In genomic region chr1:179882253-179883039, GRCh38 we compare ENCODE assay signal across 8 cellular contexts. TPM values are rescaled to one million over a fixed set of nuclear protein-coding genes. Genes with fewer than 3 reads are reported as not detected.
A peak's percentile ranks its signal among the peaks of the same experiment; 100 is the strongest.
DNase-seq lines count a peak whose midpoint lies in the region; ATAC-seq, FAIRE-seq and TF ChIP-seq lines count a peak whose summit lies in the region.

TOR1AIP1 (plus strand) TSS chr1:179882285; CDS start chr1:179882503, 218 bp downstream.

- H3K27me3 Mint-ChIP-seq in Calu3 (ENCODE audit: unreplicated experiment), result no peaks in the 10 kb centered on the region

- H3K9me3 ChIP-seq in H1 (ENCODE audit: insufficient read depth in 2 of 2, low read depth in 1 of 2, low read length in 1 of 2), result no peaks in the 10 kb centered on the region
- H3K9me3 ChIP-seq in mesenchymal stem cell (ENCODE audit: control insufficient read depth, low read length), result no peaks in the 10 kb centered on the region

- H2AFZ ChIP-seq in H1 (ENCODE audit: low read length) (peak within 1 kb of the TSS; percentile 90), mesenchymal stem cell (ENCODE audit: low read depth, low read length) (peak within 1 kb of the TSS; percentile 90)

- DNase-seq in Calu3 (peak; percentile 98), HUDEP-2 (lab: John Stamatoyannopoulos, UW; ENCODE audit: unreplicated experiment in 76 of 76) (peak; percentile 76 to 99 (median 94)), NOMO-1 treated with dmso at 0.1 percent for 144 hours (lab: John Stamatoyannopoulos, UW; ENCODE audit: unreplicated experiment) (peak; percentile 96), H1 (ENCODE audit: low read depth in 1 of 2, low spot score in 2 of 2) (peak; percentile 94 to 95), mesenchymal stem cell (peak; percentile 98)
- peak; percentile 84 to 97 (median 88) for DNase-seq in activated CD8-positive, alpha-beta memory T cell treated with anti-CD3 and anti-CD28 coated beads for 48 hours (ENCODE audit: low read depth in 2 of 3, low spot score in 2 of 3)
- DNase-seq in stimulated activated CD8-positive, alpha-beta memory T cell treated with anti-CD3 and anti-CD28 coated beads, Interleukin-12 subunit alpha, Interleukin-12 subunit beta, amount 100 ng/mL, for 4 hours (ENCODE audit: low read depth), result peak; percentile 94

- H2BK12ac ChIP-seq in H1 (ENCODE audit: low read depth, low read length), result peak within 1 kb of the TSS; percentile 96; the same call in 1 of the 2 replicates
- H2BK12ac ChIP-seq in mesenchymal stem cell (ENCODE audit: low read length in 2 of 2), result peak within 1 kb of the TSS; percentile 74 to 86

- H3K56ac ChIP-seq in H1 (replicated peaks; ENCODE audit: insufficient read length, low read depth, low read length), result peak within 1 kb of the TSS; percentile 92

- peaks cover 45% of the 10 kb centered on the region for H3K36me3 Mint-ChIP-seq in Calu3 (ENCODE audit: insufficient read depth, unreplicated experiment)

- 0 out of 2 replicates have a peak within 1 kb of the TSS, but pooled peaks have one; percentile 63 for H2BK20ac ChIP-seq in H1 (ENCODE audit: low read length)

- peaks cover 0 to 9% of the 10 kb centered on the region in 2 experiments; a peak in 2 of 4 replicates for H3K79me2 ChIP-seq in H1 (ENCODE audit: control insufficient read depth in 1 of 2, insufficient read depth in 2 of 2, low read length in 2 of 2)

- H3K23me2 ChIP-seq in H1 (ENCODE audit: low read depth, low read length), result peaks cover 12% of the 10 kb centered on the region

- H2BK120ac ChIP-seq in H1 (replicated peaks; ENCODE audit: low read depth, low read length), result no peak within 1 kb of the TSS
- H2BK120ac ChIP-seq in mesenchymal stem cell (ENCODE audit: low read depth, low read length), result peak within 1 kb of the TSS; percentile 74

- peak within 1 kb of the TSS; percentile 99 for H3K27ac ChIP-seq in H1 (ENCODE audit: low read depth, low read length)
- H3K27ac ChIP-seq in mesenchymal stem cell (ENCODE audit: low read length, poor library complexity, severe bottlenecking), result peak within 1 kb of the TSS; percentile 98

- H3K4ac ChIP-seq in H1 (replicated peaks; ENCODE audit: insufficient read length, low read depth, low read length) (peak within 1 kb of the TSS; percentile 76), mesenchymal stem cell (ENCODE audit: low read depth in 1 of 2, low read length in 2 of 2) (peak within 1 kb of the TSS; percentile 94 to 97)

- H2BK5ac ChIP-seq in H1 (ENCODE audit: low read depth, low read length) (peak within 1 kb of the TSS; percentile 99), mesenchymal stem cell (ENCODE audit: low read depth, low read length, poor library complexity, severe bottlenecking) (peak within 1 kb of the TSS; percentile 98)

- FAIRE-seq in H1 (lab: Jason Lieb, UNC), result no peak

- peak within 1 kb of the TSS; percentile 87 to 92 (median 90) for H3K4me3 ChIP-seq in H1 (ENCODE audit: extremely low read depth in 1 of 4, insufficient read depth in 2 of 4, low read depth in 3 of 4, low read length in 4 of 4)
- H3K4me3 ChIP-seq in mesenchymal stem cell (ENCODE audit: insufficient read depth in 1 of 2, low read depth in 1 of 2, low read length in 2 of 2), result peak within 1 kb of the TSS; percentile 86 to 89

- POLR2A ChIA-PET in H1 (lab: Charles Lee; ENCODE audit: partially characterized antibody), result interaction anchor here (0.7 to 2.7 kb wide), 18 partner anchors 8 to 225 kb away, joined by 3 to 16 read pairs (median 4); partner anchors contain the start of gene CEP350

- H3K79me1 ChIP-seq in H1 (ENCODE audit: low read depth, low read length) (no peaks in the 10 kb centered on the region), mesenchymal stem cell (replicated peaks; ENCODE audit: low read length, poor library complexity, severe bottlenecking) (peaks cover 5% of the 10 kb centered on the region)

- peak within 1 kb of the TSS; percentile 96 for H3K4me3 Mint-ChIP-seq in Calu3 (ENCODE audit: low read depth, unreplicated experiment)

- peak; percentile 3 to 18; a peak in 3 of 4 replicates for TF ChIP-seq RAD21 in H1 (IDR thresholded peaks at IDR 0.05 in 1 of 2, conservative IDR thresholded peaks at IDR 0.05 in 1 of 2; ENCODE audit: low read depth in 2 of 2, low read length in 2 of 2)

- peak; percentile 82 for TF ChIP-seq POLR2A in H1 (IDR thresholded peaks at IDR 0.05; ENCODE audit: control extremely low read depth in 1 of 2, low read depth in 2 of 2, low read length in 2 of 2)

- peaks cover 36% of the 10 kb centered on the region for H3K4me1 Mint-ChIP-seq in Calu3 (ENCODE audit: low read depth, unreplicated experiment)

- peak; percentile 70 for ATAC-seq in GM21381 (IDR thresholded peaks at IDR 0.05; ENCODE audit: unreplicated experiment)

- H4K20me1 ChIP-seq in H1 (replicated peaks in 1 of 2; ENCODE audit: control insufficient read depth in 1 of 2, insufficient read depth in 2 of 2, low read length in 2 of 2), result no peaks in the 10 kb centered on the region

- peak within 1 kb of the TSS; percentile 99 for H4K8ac ChIP-seq in H1 (ENCODE audit: extremely low read depth, insufficient read depth, low read length)
- H4K8ac ChIP-seq in mesenchymal stem cell (ENCODE audit: low read length), result peak within 1 kb of the TSS; percentile 100

- H3K27me3 ChIP-seq in H1 (replicated peaks in 1 of 4; ENCODE audit: control insufficient read depth in 3 of 4, extremely low read depth in 1 of 4, insufficient read depth in 3 of 4, low read length in 3 of 4) (no peaks in the 10 kb centered on the region), mesenchymal stem cell (ENCODE audit: control insufficient read depth in 1 of 2, insufficient read depth in 1 of 2, low read length in 2 of 2) (no peaks in the 10 kb centered on the region)

- peak within 1 kb of the TSS; percentile 88 to 99 (median 99) for H3K9ac ChIP-seq in H1 (replicated peaks in 1 of 4; ENCODE audit: extremely low read depth in 1 of 4, low read depth in 3 of 4, low read length in 3 of 4)
- peak within 1 kb of the TSS; percentile 99 for H3K9ac ChIP-seq in mesenchymal stem cell (ENCODE audit: low read length)

- peak in 1 of 2 experiments; percentile 86; a peak in 1 of 3 replicates for TF ChIP-seq EP300 in H1 (IDR thresholded peaks at IDR 0.05; ENCODE audit: borderline replicate concordance in 1 of 2, low read depth in 2 of 2, low read length in 2 of 2)

- intact Hi-C loops in Calu3 (cut with micrococcal nuclease; ENCODE audit: unreplicated experiment), result loop anchor here (2.0 kb wide), 1 partner anchor 72 kb away; the partner anchor contains the start of gene CEP350

- H4K5ac ChIP-seq in H1 (ENCODE audit: insufficient read length, low read depth, low read length), result peak within 1 kb of the TSS; percentile 91

- no peak within 1 kb of the TSS for H3K14ac ChIP-seq in H1 (ENCODE audit: insufficient read length)
- H3K14ac ChIP-seq in mesenchymal stem cell (ENCODE audit: low read length in 2 of 2), result peak within 1 kb of the TSS; percentile 19 to 99

- H3K4me2 ChIP-seq in H1 (ENCODE audit: insufficient read depth in 1 of 2, low read depth in 2 of 2, low read length in 2 of 2) (peak within 1 kb of the TSS; percentile 81 to 90), mesenchymal stem cell (ENCODE audit: low read length, poor library complexity, severe bottlenecking) (peak within 1 kb of the TSS; percentile 85)

- TF ChIP-seq CTCF in Calu3 (IDR thresholded peaks at IDR 0.05; ENCODE audit: unreplicated experiment), result peak; percentile 30
- TF ChIP-seq CTCF in H1 (IDR thresholded peaks at IDR 0.05; ENCODE audit: control extremely low read depth in 1 of 3, insufficient read depth in 1 of 3, low read depth in 1 of 3, low read length in 3 of 3), result peak in 1 of 3 experiments; percentile 19; a peak in 2 of 4 replicates

- CTCF ChIA-PET in Calu3 (lab: Charles Lee) (interaction anchor here (0.5 to 1.6 kb wide), 6 partner anchors 8 to 1204 kb away, joined by 3 read pairs; no protein-coding TSS in a partner anchor), H1 (lab: Charles Lee; ENCODE audit: partially characterized antibody) (interaction anchor here (0.5 to 2.8 kb wide), 9 partner anchors 15 to 285 kb away, joined by 3 to 12 read pairs (median 4); partner anchors contain the start of gene CEP350)

- BruUV-seq in Calu3 (replicated peaks; lab: Mats Ljungman, UMichigan), result no TSS peak

- peak within 1 kb of the TSS; percentile 61; the same call in 1 of the 2 replicates for H2AK5ac ChIP-seq in H1 (ENCODE audit: low read depth, low read length)
- H2AK5ac ChIP-seq in mesenchymal stem cell (ENCODE audit: low read length, severe bottlenecking), result no peak within 1 kb of the TSS

- H3K4me1 ChIP-seq in H1 (replicated peaks in 1 of 4; ENCODE audit: control insufficient read depth in 3 of 4, insufficient read depth in 4 of 4, low read length in 3 of 4), result peaks cover 0 to 3% (median 0%) of the 10 kb centered on the region in 4 experiments; a peak in 1 of 7 replicates
- H3K4me1 ChIP-seq in mesenchymal stem cell (ENCODE audit: control insufficient read depth, insufficient read depth, low read depth, low read length), result peaks cover 2% of the 10 kb centered on the region

- H3K27ac Mint-ChIP-seq in Calu3 (ENCODE audit: unreplicated experiment), result peak within 1 kb of the TSS; percentile 99

- no peaks in the 10 kb centered on the region for H3K9me3 Mint-ChIP-seq in Calu3 (ENCODE audit: low read depth, unreplicated experiment)

- H3K23ac ChIP-seq in H1 (ENCODE audit: insufficient read length), result no peak within 1 kb of the TSS
- peak within 1 kb of the TSS in 1 of 2 experiments; percentile 98 for H3K23ac ChIP-seq in mesenchymal stem cell (ENCODE audit: low read length in 2 of 2)

- H4K91ac ChIP-seq in H1 (replicated peaks; ENCODE audit: insufficient read length, low read length) (peak within 1 kb of the TSS; percentile 97), mesenchymal stem cell (ENCODE audit: low read length) (peak within 1 kb of the TSS; percentile 99)

- 1% methylated on average over 70 of the region's 72 CpGs; no CpG with 5 or more reads in 1 of the 2 experiments for WGBS in H1 (ENCODE audit: extremely low coverage in 1 of 2, insufficient coverage in 1 of 2, insufficient read length in 1 of 2, insufficient replicate concordance in 2 of 2, low coverage in 1 of 2, low lambda C conversion rate in 2 of 2, missing lambda C conversion rate in 1 of 2), 2 experiments
- under 1% methylated on average over 61 of the region's 72 CpGs for WGBS in mesenchymal stem cell

- H3K18ac ChIP-seq in H1 (ENCODE audit: extremely low read depth, low read length), result peak within 1 kb of the TSS; percentile 100
- H3K18ac ChIP-seq in mesenchymal stem cell (ENCODE audit: low read depth in 1 of 2, low read length in 2 of 2), result peak within 1 kb of the TSS; percentile 99 to 100

- peaks cover 0 to 13% (median 0%) of the 10 kb centered on the region in 4 experiments; a peak in 2 of 8 replicates for H3K36me3 ChIP-seq in H1 (ENCODE audit: control insufficient read depth in 2 of 4, insufficient read depth in 4 of 4, low read length in 3 of 4)
- H3K36me3 ChIP-seq in mesenchymal stem cell (ENCODE audit: control insufficient read depth in 1 of 2, insufficient read depth in 2 of 2, low read depth in 1 of 2, low read length in 2 of 2), result peaks cover 3 to 28% of the 10 kb centered on the region in 2 experiments

- H2BK15ac ChIP-seq in H1 (ENCODE audit: low read length), result peak within 1 kb of the TSS; percentile 98; the same call in 1 of the 2 replicates
- peak within 1 kb of the TSS; percentile 85 for H2BK15ac ChIP-seq in mesenchymal stem cell (ENCODE audit: low read depth, poor library complexity, severe bottlenecking)

RNA-seq across cellular contexts. Expression of gene TOR1AIP1, which starts in this region (rescaled TPM):
- 40.1 and 46.7 TPM in 2 replicates for total RNA-seq in Calu3 (2022)
- 22.0 and 22.8 TPM in 2 replicates for total RNA-seq in H1 (2021; fragmentation: NEBNext Ultra II Directional; extraction: Animal tissue kit (Norgen Biotek cat#: 25700))
- 4.1 and 5.7 TPM in 2 replicates for polyA plus RNA-seq in H1 (2011; rRNA removed)
- 6.8 TPM for polyA plus RNA-seq in H1 (2011; cell fraction: cytosol; rRNA removed)
- polyA plus RNA-seq in H1 (2011; cell fraction: nucleus; rRNA removed), result 3.1 TPM
- polyA plus RNA-seq in H1 (2012, experiment 1 of 2), result 10.2 to 15.3 TPM (median 11.4 TPM) in 4 replicates
- polyA plus RNA-seq in H1 (2012, experiment 2 of 2), result 1.5 TPM
- 34.1 TPM for polyA plus RNA-seq in H1 (2013, experiment 1 of 2)
- 42.1 TPM for polyA plus RNA-seq in H1 (2013, experiment 2 of 2)
- polyA minus RNA-seq in H1 (2011; rRNA and poly(A)+ RNA removed), result 14.8 and 19.9 TPM in 2 replicates
- 6.2 TPM for polyA minus RNA-seq in H1 (2011; cell fraction: cytosol; rRNA and poly(A)+ RNA removed)
- polyA minus RNA-seq in H1 (2011; cell fraction: nucleus; rRNA and poly(A)+ RNA removed), result 10.4 TPM
- polyA plus RNA-seq in mesenchymal stem cell (2013, experiment 1 of 2), result 49.0 TPM
- polyA plus RNA-seq in mesenchymal stem cell (2013, experiment 2 of 2), result 44.3 TPM

Comparison
In these comparisons a context has a peak if more than half of its experiments do, and no peak if none do; other contexts are left out.
1. Peak in every context shown above with its lines: DNase-seq, ATAC-seq, H3K4me3 ChIP-seq and H3K27ac ChIP-seq.